ENCODE assay signal across 22 cellular contexts in the genomic region with DNA sequence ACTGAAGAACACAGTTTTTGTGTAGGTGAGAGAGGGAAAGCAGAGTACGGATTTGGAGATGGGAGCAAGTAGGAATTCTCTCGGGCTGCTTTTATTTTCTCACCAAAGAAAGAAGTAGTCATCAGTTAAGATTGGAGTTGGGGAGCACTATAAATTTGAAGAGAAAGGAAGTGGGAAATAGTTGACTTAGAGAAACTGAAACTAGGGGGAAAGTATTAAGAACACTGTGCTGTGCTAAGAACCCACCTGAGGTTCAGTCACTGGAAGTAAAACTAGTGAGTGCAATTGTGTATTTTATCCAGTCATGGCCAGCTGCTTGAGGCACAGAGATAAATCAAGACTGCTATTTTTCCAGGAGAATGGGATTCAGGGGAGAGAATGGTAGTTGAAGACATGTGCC. TPM values are rescaled to one million over a fixed set of nuclear protein-coding genes. Genes with fewer than 3 reads are reported as not detected.
DNase-seq lines count a peak whose midpoint lies in the region; ATAC-seq and TF ChIP-seq lines count a peak whose summit lies in the region.
"Had no signal": no experiment of that assay in that cellular context is flagged by ENCODE, and none has a peak within 500 bp of the region (broad histone marks: within the 10 kb centered on the region; RNA-seq: fewer than 3 reads in every experiment).

No MANE protein-coding gene starts in this region.

- no peak for TF ChIP-seq CTCF in GM12865 (IDR thresholded peaks at IDR 0.05; ENCODE audit: insufficient read depth, low read depth, low read length, missing control alignments)
- TF ChIP-seq CTCF in activated CD8-positive, alpha-beta T cell treated with anti-CD3 and anti-CD28 coated beads for 36 hours (IDR thresholded peaks at IDR 0.05), result no peak
- TF ChIP-seq CTCF in thyroid gland (IDR thresholded peaks at IDR 0.05), result no peak
- TF ChIP-seq CTCF in dorsolateral prefrontal cortex (IDR thresholded peaks at IDR 0.05 in 54 of 56, conservative IDR thresholded peaks at IDR 0.05 in 2 of 56; ENCODE audit: low read depth in 1 of 56, partially characterized antibody in 56 of 56), result no peak

- peaks cover 25% of the 10 kb centered on the region for H3K36me3 Mint-ChIP-seq in activated CD4-positive, alpha-beta T cell treated with anti-CD3 and anti-CD28 coated beads for 36 hours (ENCODE audit: low read depth)
- peaks cover 22% of the 10 kb centered on the region for H3K36me3 Mint-ChIP-seq in activated CD8-positive, alpha-beta T cell treated with anti-CD3 and anti-CD28 coated beads for 36 hours (ENCODE audit: low read depth)

- POLR2A ChIA-PET in activated CD4-positive, alpha-beta T cell treated with anti-CD3 and anti-CD28 coated beads for 36 hours (lab: Charles Lee), result no interaction called here
- POLR2A ChIA-PET in activated CD8-positive, alpha-beta T cell treated with anti-CD3 and anti-CD28 coated beads for 36 hours (lab: Charles Lee), result no interaction called here

- H3K27ac Mint-ChIP-seq in activated CD4-positive, alpha-beta T cell treated with anti-CD3 and anti-CD28 coated beads for 36 hours, result no peak overlapping the region
- no peak overlapping the region for H3K27ac Mint-ChIP-seq in activated CD8-positive, alpha-beta T cell treated with anti-CD3 and anti-CD28 coated beads for 36 hours

- H3K4me3 ChIP-seq in GM12865 (ENCODE audit: low read depth, low read length) (no peak overlapping the region), thyroid gland (replicated peaks in 1 of 3) (no peak overlapping the region), dorsolateral prefrontal cortex (no peak overlapping the region)
- H3K4me3 ChIP-seq: K562, Peyer's patch had no signal

- intact Hi-C loops in activated CD4-positive, alpha-beta T cell treated with anti-CD3 and anti-CD28 coated beads for 36 hours (cut with DNase I, micrococcal nuclease), result no loop called here
- intact Hi-C loops in activated CD8-positive, alpha-beta T cell treated with anti-CD3 and anti-CD28 coated beads for 36 hours (cut with micrococcal nuclease), result no loop called here
- intact Hi-C loops in thyroid gland (cut with DNase I) (no loop called here), dorsolateral prefrontal cortex (cut with DNase I) (no loop called here)

- H3K36me3 ChIP-seq in thyroid gland, result peaks cover 11 to 14% of the 10 kb centered on the region in 2 donors

- no peaks in the 10 kb centered on the region for H3K9me3 ChIP-seq in thyroid gland
- H3K9me3 ChIP-seq: Peyer's patch had no signal

- H3K27me3 ChIP-seq in thyroid gland, result no peaks in the 10 kb centered on the region
- no peaks in the 10 kb centered on the region for H3K27me3 ChIP-seq in dorsolateral prefrontal cortex
- H3K27me3 ChIP-seq: Peyer's patch had no signal

- no peak for TF ChIP-seq POLR2A in thyroid gland (IDR thresholded peaks at IDR 0.05)

- H3K9me3 Mint-ChIP-seq in activated CD4-positive, alpha-beta T cell treated with anti-CD3 and anti-CD28 coated beads for 36 hours (ENCODE audit: low read depth), result no peaks in the 10 kb centered on the region
- H3K9me3 Mint-ChIP-seq in activated CD8-positive, alpha-beta T cell treated with anti-CD3 and anti-CD28 coated beads for 36 hours, result no peaks in the 10 kb centered on the region

- CTCF ChIA-PET in activated CD4-positive, alpha-beta T cell treated with anti-CD3 and anti-CD28 coated beads for 36 hours (lab: Charles Lee), result interaction anchor here (0.8 kb wide), 1 partner anchor 87 kb away, joined by 3 read pairs; no protein-coding TSS in a partner anchor
- CTCF ChIA-PET in activated CD8-positive, alpha-beta T cell treated with anti-CD3 and anti-CD28 coated beads for 36 hours (lab: Charles Lee), result interaction anchor here (1.4 kb wide), 1 partner anchor 21 kb away, joined by 3 read pairs; no protein-coding TSS in a partner anchor

- H3K4me3 Mint-ChIP-seq in activated CD4-positive, alpha-beta T cell treated with anti-CD3 and anti-CD28 coated beads for 36 hours, result no peak overlapping the region
- H3K4me3 Mint-ChIP-seq in activated CD8-positive, alpha-beta T cell treated with anti-CD3 and anti-CD28 coated beads for 36 hours, result no peak overlapping the region

- 91 to 93% methylated on average over 2 of the region's 2 CpGs for WGBS in thyroid gland, 2 donors

- no peaks in the 10 kb centered on the region for H3K27me3 Mint-ChIP-seq in activated CD4-positive, alpha-beta T cell treated with anti-CD3 and anti-CD28 coated beads for 36 hours
- H3K27me3 Mint-ChIP-seq in activated CD8-positive, alpha-beta T cell treated with anti-CD3 and anti-CD28 coated beads for 36 hours, result no peaks in the 10 kb centered on the region

- H3K4me1 Mint-ChIP-seq in activated CD4-positive, alpha-beta T cell treated with anti-CD3 and anti-CD28 coated beads for 36 hours, result no peaks in the 10 kb centered on the region
- no peaks in the 10 kb centered on the region for H3K4me1 Mint-ChIP-seq in activated CD8-positive, alpha-beta T cell treated with anti-CD3 and anti-CD28 coated beads for 36 hours (ENCODE audit: low read depth)

- H3K4me1 ChIP-seq in thyroid gland, result peaks cover 5% of the 10 kb centered on the region in 2 donors
- H3K4me1 ChIP-seq: Peyer's patch had no signal

- H3K27ac ChIP-seq in thyroid gland (peak overlapping the region in 2 of 3 donors; percentile 22 to 56), dorsolateral prefrontal cortex (peak overlapping the region in 3 of 59 donors; percentile 8 to 54 (median 30))
- H3K27ac ChIP-seq: Peyer's patch had no signal

- DNase-seq in activated CD4-positive, alpha-beta T cell treated with anti-CD3 and anti-CD28 coated beads for 36 hours, result no peak
- DNase-seq in activated CD4-positive, alpha-beta T cell treated with anti-CD3 and anti-CD28 coated beads for 4 hours, result no peak
- peak; percentile 3 for DNase-seq in GM12865 (ENCODE audit: low read depth)
- DNase-seq in activated CD8-positive, alpha-beta T cell treated with anti-CD3 and anti-CD28 coated beads for 36 hours, result no peak
- no peak for DNase-seq in thyroid gland
- DNase-seq in dorsolateral prefrontal cortex, result no peak
- no peak for DNase-seq in left lobe of liver (ENCODE audit: low spot score)
- DNase-seq: 8988T, ACHN, Calu3, DMS153, DND-41, HCEC 1CT, Kasumi-1, NCI-H1694, NCI-H2029 treated with DMSO at 0.1 percent for 48 hours, NCI-H2227 treated with DMSO at 0.1 percent for 48 hours, NCI-H526 treated with DMSO at 0.1 percent for 48 hours, OCI-M1, Peyer's patch, SHP77 treated with DMSO at 0.1 percent for 48 hours had no signal

- peak; percentile 71 for ATAC-seq in activated CD4-positive, alpha-beta T cell treated with anti-CD3 and anti-CD28 coated beads for 36 hours
- ATAC-seq in activated CD8-positive, alpha-beta T cell treated with anti-CD3 and anti-CD28 coated beads for 36 hours, result peak; percentile 39
- ATAC-seq in left lobe of liver, result no peak
- ATAC-seq: K562 had no signal

RNA-seq across cellular contexts. Expression of gene CLCC1, which starts 37.4 kb away (rescaled TPM):
- total RNA-seq in activated CD4-positive, alpha-beta T cell treated with anti-CD3 and anti-CD28 coated beads for 36 hours, result 10 to 100 TPM; 15.7 to 17.1 TPM
- total RNA-seq in activated CD8-positive, alpha-beta T cell treated with anti-CD3 and anti-CD28 coated beads for 36 hours, result 10 to 100 TPM; 14.3 to 15.2 TPM
- total RNA-seq in thyroid gland (10 to 100 TPM; 29.3 to 35.6 (median 32.9) TPM), dorsolateral prefrontal cortex (10 to 100 TPM; 30.4 to 58.6 (median 44.3) TPM), left lobe of liver (17.7 TPM)

RNA-seq across cellular contexts. Expression of gene GPSM2, which starts 49.1 kb away (rescaled TPM):
- total RNA-seq in activated CD4-positive, alpha-beta T cell treated with anti-CD3 and anti-CD28 coated beads for 36 hours, result 10 to 100 TPM; 14.0 to 17.1 TPM
- 10 to 100 TPM; 10.6 to 11.1 TPM for total RNA-seq in activated CD8-positive, alpha-beta T cell treated with anti-CD3 and anti-CD28 coated beads for 36 hours
- total RNA-seq in thyroid gland (10 to 100 TPM in 1 of 4 donors, 1 to 10 TPM in 3; 1.3 to 15.5 (median 6.1) TPM), dorsolateral prefrontal cortex (10 to 100 TPM; 22.2 to 91.8 (median 43.7) TPM), left lobe of liver (0.20 TPM)
